ENCODE assay signal across 11 cellular contexts in the genomic region with DNA sequence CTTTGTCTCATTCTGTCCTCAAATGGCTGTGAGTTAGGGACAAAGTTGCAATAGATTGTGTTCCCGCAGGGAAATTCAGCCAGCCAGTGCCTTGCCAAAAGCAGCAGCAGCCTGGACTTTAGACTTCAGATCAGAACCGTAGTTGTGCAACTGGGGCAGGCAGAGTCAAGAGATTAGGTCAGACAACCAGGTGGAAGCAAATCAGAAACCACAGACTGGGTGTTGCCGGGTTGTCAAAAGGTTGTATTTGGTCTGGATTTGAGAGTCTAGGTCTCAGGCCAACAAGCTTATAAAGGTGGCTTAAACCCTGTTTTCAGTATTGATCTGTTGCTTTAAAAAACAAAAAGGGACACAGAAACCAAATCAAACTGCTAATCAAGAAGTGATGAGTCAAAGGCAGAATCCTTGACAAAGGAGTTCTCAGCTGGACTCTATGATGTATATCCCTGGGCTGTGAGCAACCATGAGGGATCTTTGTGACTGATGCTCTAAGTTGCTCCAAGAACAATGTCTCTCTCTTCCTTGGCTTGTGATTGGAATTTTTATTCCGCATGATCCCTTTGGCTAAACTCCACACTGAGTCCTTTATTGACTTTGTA. TPM values are rescaled to one million over a fixed set of nuclear protein-coding genes. Genes with fewer than 3 reads are reported as not detected.
DNase-seq lines count a peak whose midpoint lies in the region; ATAC-seq and TF ChIP-seq lines count a peak whose summit lies in the region.
"Had no signal": no experiment of that assay in that cellular context is flagged by ENCODE, and none has a peak within 500 bp of the region (broad histone marks: within the 10 kb centered on the region; RNA-seq: fewer than 3 reads in every experiment).

No MANE protein-coding gene starts in this region.

- H3K36me3 ChIP-seq in hepatocyte (replicated peaks; ENCODE audit: insufficient read depth, low read depth) (no peaks in the 10 kb centered on the region), thyroid gland (no peaks in the 10 kb centered on the region)

- H3K4me1 ChIP-seq in hepatocyte (ENCODE audit: insufficient read depth) (peaks cover 40% of the 10 kb centered on the region), thyroid gland (peaks cover 8 to 38% of the 10 kb centered on the region in 2 donors)

- peak; percentile 42 for DNase-seq in astrocyte of the spinal cord (ENCODE audit: low read depth, low spot score)
- DNase-seq in hepatocyte (ENCODE audit: low spot score), result peak; percentile 75
- peak; percentile 30 to 44 for DNase-seq in thyroid gland
- DNase-seq in nephron progenitor cell, result no peak
- no peak for DNase-seq in activated T-cell treated with anti-CD3 and anti-CD28 coated beads for 4 hours
- DNase-seq: NCI-H1930; stimulated activated CD4-positive, alpha-beta T cell treated with anti-CD3 and anti-CD28 coated beads, Interleukin-4, amount 100 ng/mL, for 24 hours had no signal

- H4K20me1 ChIP-seq in hepatocyte (ENCODE audit: insufficient read depth, poor library complexity, severe bottlenecking), result no peaks in the 10 kb centered on the region

- H3K79me2 ChIP-seq in hepatocyte, result no peaks in the 10 kb centered on the region

- TF ChIP-seq CTCF in astrocyte of the spinal cord (IDR thresholded peaks at IDR 0.05; ENCODE audit: low read depth, low read length), result no peak
- TF ChIP-seq CTCF in hepatocyte (IDR thresholded peaks at IDR 0.05; ENCODE audit: poor library complexity), result no peak
- no peak for TF ChIP-seq CTCF in thyroid gland (IDR thresholded peaks at IDR 0.05)
- TF ChIP-seq CTCF in nephron progenitor cell (IDR thresholded peaks at IDR 0.05), result no peak

- intact Hi-C loops in thyroid gland (cut with DNase I), result no loop called here

- ATAC-seq in HG02938 (IDR thresholded peaks at IDR 0.05; ENCODE audit: unreplicated experiment) (peak; percentile 40), GM18861 (IDR thresholded peaks at IDR 0.05; ENCODE audit: unreplicated experiment) (no peak), GM18517 (IDR thresholded peaks at IDR 0.05; ENCODE audit: unreplicated experiment) (no peak)

- WGBS in hepatocyte (ENCODE audit: low lambda C conversion rate, missing lambda C conversion rate), result 55% methylated on average over 4 of the region's 4 CpGs
- WGBS in thyroid gland, 2 donors, result 60 to 67% methylated on average over 4 of the region's 4 CpGs

- H2AFZ ChIP-seq in hepatocyte, result no peak overlapping the region

- no peaks in the 10 kb centered on the region for H3K9me2 ChIP-seq in hepatocyte (replicated peaks; ENCODE audit: insufficient read depth)

- H3K27ac Mint-ChIP-seq in nephron progenitor cell, result no peak overlapping the region

- peak overlapping the region; percentile 13 for H3K4me2 ChIP-seq in hepatocyte

- H3K27ac ChIP-seq in hepatocyte, result peak overlapping the region; percentile 83
- H3K27ac ChIP-seq in thyroid gland, result peak overlapping the region in 1 of 3 donors; percentile 11

- H3K4me3 Mint-ChIP-seq in nephron progenitor cell, result no peak overlapping the region

- H3K9me3 Mint-ChIP-seq in nephron progenitor cell, result no peaks in the 10 kb centered on the region

- TF ChIP-seq POLR2A in thyroid gland (IDR thresholded peaks at IDR 0.05), result no peak

- H3K4me3 ChIP-seq in astrocyte of the spinal cord (ENCODE audit: low read depth, low read length), result no peak overlapping the region
- no peak overlapping the region for H3K4me3 ChIP-seq in hepatocyte
- no peak overlapping the region for H3K4me3 ChIP-seq in thyroid gland (replicated peaks in 1 of 3)

- H3K27me3 Mint-ChIP-seq in nephron progenitor cell (ENCODE audit: low read depth, poor library complexity), result peaks cover 6% of the 10 kb centered on the region

- in situ Hi-C loops in astrocyte of the spinal cord (cut with HindIII; ENCODE audit: low sequenced_read_pairs), result no loop called here

- H3K9me3 ChIP-seq in hepatocyte (ENCODE audit: low read depth) (no peaks in the 10 kb centered on the region), thyroid gland (no peaks in the 10 kb centered on the region)

- H3K4me1 Mint-ChIP-seq in nephron progenitor cell, result peaks cover 44% of the 10 kb centered on the region

- H3K36me3 Mint-ChIP-seq in nephron progenitor cell (ENCODE audit: low read depth), result no peaks in the 10 kb centered on the region
- H3K36me3 Mint-ChIP-seq: brain had no signal

- H3K27me3 ChIP-seq in hepatocyte (no peaks in the 10 kb centered on the region), thyroid gland (no peaks in the 10 kb centered on the region)

RNA-seq across cellular contexts. Expression of a gene that starts 21.0 kb away (rescaled TPM):
- total RNA-seq in hepatocyte, result 46.6 and 56.9 TPM in 2 replicates
- 23.8 and 32.0 TPM in 2 replicates for polyA plus RNA-seq in hepatocyte
- total RNA-seq in thyroid gland, result 10 to 100 TPM; 29.3 to 40.0 (median 34.8) TPM

Comparison
In these comparisons a context has a peak if more than half of its experiments do, and no peak if none do; other contexts are left out.
1. DNase-seq: peak in astrocyte of the spinal cord (single experiment), hepatocyte (single experiment) and thyroid gland (2 of 2); none in nephron progenitor cell (single experiment) and activated T-cell treated with anti-CD3 and anti-CD28 coated beads for 4 hours (single experiment).